Comparison of ENCODE assay signal across 34 cellular contexts in genomic region chr1:2834741-2835564, GRCh38. TPM values are rescaled to one million over a fixed set of nuclear protein-coding genes. Genes with fewer than 3 reads are reported as not detected.
"Had no signal": no experiment of that assay in that cellular context is flagged by ENCODE, and none has a peak within 500 bp of the region (broad histone marks: within the 10 kb centered on the region; RNA-seq: fewer than 3 reads in every experiment).

No MANE protein-coding gene starts in this region.

- H3K36me3 Mint-ChIP-seq: activated CD4-positive, alpha-beta memory T cell treated with anti-CD3 and anti-CD28 coated beads for 36 hours; activated CD8-positive, alpha-beta memory T cell treated with anti-CD3 and anti-CD28 coated beads, Interleukin-2, amount 10 ng/mL, durations not matched to agents 7 days and 5 days; activated naive CD4-positive, alpha-beta T cell treated with anti-CD3 and anti-CD28 coated beads, Interleukin-2, amount 50 U/mL, for 72 hours; activated naive CD8-positive, alpha-beta T cell treated with anti-CD3 and anti-CD28 coated beads, Interleukin-2, amount 10 ng/mL, durations not matched to agents 7 days and 5 days had no signal

- H3K9me3 ChIP-seq: esophagus muscularis mucosa, gastrocnemius medialis had no signal

- ATAC-seq: activated CD4-positive, alpha-beta T cell treated with anti-CD3 and anti-CD28 coated beads for 36 hours; activated CD8-positive, alpha-beta memory T cell treated with anti-CD3 and anti-CD28 coated beads, Interleukin-2, amount 10 ng/mL, durations not matched to agents 7 days and 5 days; activated CD8-positive, alpha-beta T cell treated with anti-CD3 and anti-CD28 coated beads, Interleukin-2, amount 10 ng/mL, durations not matched to agents 7 days and 5 days; activated naive CD4-positive, alpha-beta T cell treated with anti-CD3 and anti-CD28 coated beads, Interleukin-2, amount 50 U/mL, for 72 hours; foreskin keratinocyte; gastrocnemius medialis; T-helper 17 cell had no signal

- H3K27me3 ChIP-seq: brain microvascular endothelial cell, foreskin keratinocyte had no signal

- H3K9me3 Mint-ChIP-seq: activated CD4-positive, alpha-beta memory T cell treated with anti-CD3 and anti-CD28 coated beads for 36 hours; activated CD4-positive, alpha-beta T cell treated with anti-CD3 and anti-CD28 coated beads, Interleukin-2, amount 10 ng/mL, durations not matched to agents 24 days and 14 days; activated naive CD4-positive, alpha-beta T cell treated with anti-CD3 and anti-CD28 coated beads, Interleukin-2, amount 50 U/mL, for 72 hours; activated naive CD8-positive, alpha-beta T cell treated with anti-CD3 and anti-CD28 coated beads, Interleukin-2, amount 10 ng/mL, durations not matched to agents 7 days and 5 days; activated T-helper 1 cell treated with anti-CD3 and anti-CD28 coated beads, Interleukin-12 subunit alpha, Interleukin-12 subunit beta, Interleukin-2, Interleukin-4 antibody, amounts not matched to agents 30 ng/mL and 10 ng/mL and 1 ng/mL, durations not matched to agents 14 hours and 24 hours and 36 hours; activated T-helper 2 cell treated with anti-CD3 and anti-CD28 coated beads, Interferon-gamma antibody, Interleukin-2, Interleukin-4, amounts not matched to agents 10 μg/mL and 5 μg/mL and 100 μg/mL, durations not matched to agents 14 hours and 24 hours and 36 hours; dendritic cell treated with granulocyte-macrophage colony-stimulating factor and Interleukin-4, amounts not matched to agents 40 ng/mL and 50 ng/mL, for 4 days; T-helper 2 cell treated with Interferon-gamma antibody and Interleukin-4, amounts not matched to agents 5 μg/mL and 100 μg/mL, for 36 hours had no signal

- H3K36me3 ChIP-seq: brain microvascular endothelial cell, esophagus muscularis mucosa, gastrocnemius medialis had no signal

- H3K27ac Mint-ChIP-seq: activated CD4-positive, alpha-beta memory T cell treated with anti-CD3 and anti-CD28 coated beads for 36 hours; activated CD4-positive, alpha-beta T cell treated with anti-CD3 and anti-CD28 coated beads for 36 hours; activated CD4-positive, alpha-beta T cell treated with anti-CD3 and anti-CD28 coated beads, Interleukin-2, amount 10 ng/mL, durations not matched to agents 24 days and 14 days; activated CD8-positive, alpha-beta memory T cell treated with anti-CD3 and anti-CD28 coated beads, Interleukin-2, amount 10 ng/mL, durations not matched to agents 7 days and 5 days; activated CD8-positive, alpha-beta T cell treated with anti-CD3 and anti-CD28 coated beads, Interleukin-2, amount 10 ng/mL, durations not matched to agents 7 days and 5 days; activated naive CD4-positive, alpha-beta T cell treated with anti-CD3 and anti-CD28 coated beads, Interleukin-2, amount 10 ng/mL, durations not matched to agents 7 days and 5 days; activated naive CD4-positive, alpha-beta T cell treated with anti-CD3 and anti-CD28 coated beads, Interleukin-2, amount 50 U/mL, for 72 hours; activated naive CD8-positive, alpha-beta T cell treated with anti-CD3 and anti-CD28 coated beads, Interleukin-2, amount 10 ng/mL, durations not matched to agents 7 days and 5 days; activated T-helper 1 cell treated with anti-CD3 and anti-CD28 coated beads, Interleukin-12 subunit alpha, Interleukin-12 subunit beta, Interleukin-2, Interleukin-4 antibody, amounts not matched to agents 30 ng/mL and 10 ng/mL and 1 ng/mL, durations not matched to agents 14 hours and 24 hours and 36 hours; activated T-helper 2 cell treated with anti-CD3 and anti-CD28 coated beads, Interferon-gamma antibody, Interleukin-2, Interleukin-4, amounts not matched to agents 10 μg/mL and 5 μg/mL and 100 μg/mL, durations not matched to agents 14 hours and 24 hours and 36 hours; dendritic cell treated with granulocyte-macrophage colony-stimulating factor and Interleukin-4, amounts not matched to agents 40 ng/mL and 50 ng/mL, for 4 days; endodermal cell; T-helper 17 cell; T-helper 2 cell treated with Interferon-gamma antibody and Interleukin-4, amounts not matched to agents 5 μg/mL and 100 μg/mL, for 36 hours had no signal

- H3K4me3 Mint-ChIP-seq: activated CD4-positive, alpha-beta memory T cell treated with anti-CD3 and anti-CD28 coated beads for 36 hours; activated CD4-positive, alpha-beta T cell treated with anti-CD3 and anti-CD28 coated beads for 36 hours; activated CD4-positive, alpha-beta T cell treated with anti-CD3 and anti-CD28 coated beads, Interleukin-2, amount 10 ng/mL, durations not matched to agents 24 days and 14 days; activated CD8-positive, alpha-beta memory T cell treated with anti-CD3 and anti-CD28 coated beads, Interleukin-2, amount 10 ng/mL, durations not matched to agents 7 days and 5 days; activated CD8-positive, alpha-beta T cell treated with anti-CD3 and anti-CD28 coated beads, Interleukin-2, amount 10 ng/mL, durations not matched to agents 7 days and 5 days; activated naive CD4-positive, alpha-beta T cell treated with anti-CD3 and anti-CD28 coated beads, Interleukin-2, amount 10 ng/mL, durations not matched to agents 7 days and 5 days; activated naive CD8-positive, alpha-beta T cell treated with anti-CD3 and anti-CD28 coated beads, Interleukin-2, amount 10 ng/mL, durations not matched to agents 7 days and 5 days; activated T-helper 1 cell treated with anti-CD3 and anti-CD28 coated beads, Interleukin-12 subunit alpha, Interleukin-12 subunit beta, Interleukin-2, Interleukin-4 antibody, amounts not matched to agents 30 ng/mL and 10 ng/mL and 1 ng/mL, durations not matched to agents 14 hours and 24 hours and 36 hours; dendritic cell treated with granulocyte-macrophage colony-stimulating factor and Interleukin-4, amounts not matched to agents 40 ng/mL and 50 ng/mL, for 4 days; endodermal cell; T-helper 17 cell; T-helper 2 cell treated with Interferon-gamma antibody and Interleukin-4, amounts not matched to agents 5 μg/mL and 100 μg/mL, for 36 hours had no signal

- H3K4me1 Mint-ChIP-seq: endodermal cell had no signal

- DNase-seq: activated CD4-positive, alpha-beta memory T cell treated with anti-CD3 and anti-CD28 coated beads for 36 hours; activated CD4-positive, alpha-beta T cell treated with anti-CD3 and anti-CD28 coated beads for 36 hours; activated CD4-positive, alpha-beta T cell treated with anti-CD3 and anti-CD28 coated beads, Interleukin-2, amount 10 ng/mL, durations not matched to agents 24 days and 14 days; activated CD4-positive, CD25-positive, alpha-beta regulatory T cell; activated CD4-positive, CD25-positive, alpha-beta regulatory T cell treated with anti-CD3 and anti-CD28 coated beads, Interleukin-2, amount 50 U/mL, for 72 hours; activated CD8-positive, alpha-beta memory T cell treated with anti-CD3 and anti-CD28 coated beads, Interleukin-2, amount 10 ng/mL, durations not matched to agents 7 days and 5 days; activated CD8-positive, alpha-beta memory T cell treated with anti-CD3 and anti-CD28 coated beads, Interleukin-2, amount 50 U/mL, for 4 hours; activated CD8-positive, alpha-beta T cell treated with anti-CD3 and anti-CD28 coated beads, Interleukin-2, amount 10 ng/mL, durations not matched to agents 7 days and 5 days; activated effector memory CD4-positive, alpha-beta T cell treated with anti-CD3 and anti-CD28 coated beads, Interleukin-2, amount 50 U/mL, for 16 hours; activated naive CD4-positive, alpha-beta T cell; activated naive CD4-positive, alpha-beta T cell treated with anti-CD3 and anti-CD28 coated beads, Interleukin-2, amount 10 ng/mL, durations not matched to agents 7 days and 5 days; activated naive CD8-positive, alpha-beta T cell treated with anti-CD3 and anti-CD28 coated beads, Interleukin-2, amount 10 ng/mL, durations not matched to agents 7 days and 5 days; activated T-cell treated with anti-CD3 and anti-CD28 coated beads, Interleukin-2, amount 50 U/mL, for 1 hour; activated T-cell treated with anti-CD3 and anti-CD28 coated beads, Interleukin-2, amount 50 U/mL, for 48 hours; brain microvascular endothelial cell; central memory CD4-positive, alpha-beta T cell; cerebellar nuclear complex; effector memory CD4-positive, alpha-beta T cell; endodermal cell; erythroblast; foreskin keratinocyte; gastrocnemius medialis; glutamatergic neuron; T-helper 1 cell; T-helper 17 cell; T1000 had no signal

- H3K4me3 ChIP-seq: coronary artery, dorsolateral prefrontal cortex, esophagus muscularis mucosa, gastrocnemius medialis had no signal

- H3K4me1 ChIP-seq: esophagus muscularis mucosa, foreskin keratinocyte, gastrocnemius medialis had no signal

- H3K27me3 Mint-ChIP-seq: activated CD4-positive, alpha-beta memory T cell treated with anti-CD3 and anti-CD28 coated beads for 36 hours; activated CD4-positive, alpha-beta T cell treated with anti-CD3 and anti-CD28 coated beads for 36 hours; activated CD4-positive, alpha-beta T cell treated with anti-CD3 and anti-CD28 coated beads, Interleukin-2, amount 10 ng/mL, durations not matched to agents 24 days and 14 days; activated CD8-positive, alpha-beta memory T cell treated with anti-CD3 and anti-CD28 coated beads, Interleukin-2, amount 10 ng/mL, durations not matched to agents 7 days and 5 days; activated naive CD4-positive, alpha-beta T cell treated with anti-CD3 and anti-CD28 coated beads, Interleukin-2, amount 10 ng/mL, durations not matched to agents 7 days and 5 days; activated naive CD8-positive, alpha-beta T cell treated with anti-CD3 and anti-CD28 coated beads, Interleukin-2, amount 10 ng/mL, durations not matched to agents 7 days and 5 days had no signal

- H3K27ac ChIP-seq: brain microvascular endothelial cell, coronary artery, dorsolateral prefrontal cortex, esophagus muscularis mucosa, foreskin keratinocyte, gastrocnemius medialis had no signal

RNA-seq across cellular contexts. Expression of gene TTC34, which starts 33.5 kb away (rescaled TPM):
- total RNA-seq: gastrocnemius medialis had no signal
